In genomic region chr13:103883152-103883551, GRCh38 we compare ENCODE assay signal across 8 cellular contexts.
DNase-seq lines count a peak whose midpoint lies in the region; ATAC-seq and TF ChIP-seq lines count a peak whose summit lies in the region.

No MANE protein-coding gene starts in this region.

- no peak overlapping the region for H3K27ac ChIP-seq in thoracic aorta

- no peaks in the 10 kb centered on the region for H3K4me1 ChIP-seq in thoracic aorta (ENCODE audit: control insufficient read depth in 1 of 2, low read depth in 2 of 2)

- H3K36me3 ChIP-seq in thoracic aorta: no peaks in the 10 kb centered on the region

- TF ChIP-seq CTCF in thoracic aorta (IDR thresholded peaks at IDR 0.05): peak; percentile 9

- H3K4me3 ChIP-seq in thoracic aorta: no peak overlapping the region

- no peaks in the 10 kb centered on the region for H3K27me3 ChIP-seq in thoracic aorta (replicated peaks; ENCODE audit: insufficient read depth)

- peak; percentile 45 for DNase-seq in SIG-M5 treated with dmso at 0.1 percent for 504 hours (lab: John Stamatoyannopoulos, UW; ENCODE audit: unreplicated experiment)
- DNase-seq in SIG-M5 (lab: John Stamatoyannopoulos, UW): no peak
- peak; percentile 70 for DNase-seq in NCI-H774 (lab: John Stamatoyannopoulos, UW)
- peak; percentile 96 for DNase-seq in dermis blood vessel endothelial cell
- DNase-seq in left kidney (ENCODE audit: low read depth, low spot score): peak; percentile 93
- peak; percentile 31 for DNase-seq in thoracic aorta (ENCODE audit: low spot score)
- no peak for DNase-seq in activated CD4-positive, alpha-beta T cell treated with anti-CD3 and anti-CD28 coated beads for 48 hours

- no peak for ATAC-seq in thoracic aorta (ENCODE audit: insufficient number of reproducible peaks, low FRiP score, low read depth)
- ATAC-seq in activated CD4-positive, CD25-positive, alpha-beta regulatory T cell treated with anti-CD3 and anti-CD28 coated beads, Interleukin-2, amount 50 U/mL, for 24 hours: no peak

- H3K9me3 ChIP-seq in thoracic aorta: no peaks in the 10 kb centered on the region

Comparison
In these comparisons a context has a peak if more than half of its experiments do, and no peak if none do; other contexts are left out.
1. DNase-seq: peak in SIG-M5 treated with dmso at 0.1 percent for 504 hours (single experiment), NCI-H774 (single experiment), dermis blood vessel endothelial cell (single experiment), left kidney (single experiment) and thoracic aorta (single experiment); none in SIG-M5 (single experiment) and activated CD4-positive, alpha-beta T cell treated with anti-CD3 and anti-CD28 coated beads for 48 hours (single experiment).